ENCODE assay signal across 10 cellular contexts in genomic region chr15:92910451-92910850, GRCh38. TPM values are rescaled to one million over a fixed set of nuclear protein-coding genes. Genes with fewer than 3 reads are reported as not detected.
DNase-seq lines count a peak whose midpoint lies in the region; ATAC-seq and TF ChIP-seq lines count a peak whose summit lies in the region.
"Had no signal": no experiment of that assay in that cellular context is flagged by ENCODE, and none has a peak within 500 bp of the region (broad histone marks: within the 10 kb centered on the region; RNA-seq: fewer than 3 reads in every experiment).

No MANE protein-coding gene starts in this region.

- H3K4me3 Mint-ChIP-seq in effector memory CD8-positive, alpha-beta T cell = peak overlapping the region; percentile 68 to 71
- no peak overlapping the region for H3K4me3 Mint-ChIP-seq in osteocyte (ENCODE audit: unreplicated experiment)

- peak overlapping the region; percentile 89 to 99 for H3K27ac Mint-ChIP-seq in effector memory CD8-positive, alpha-beta T cell
- peak overlapping the region; percentile 100 for H3K27ac Mint-ChIP-seq in osteocyte (ENCODE audit: unreplicated experiment)

- H3K27me3 Mint-ChIP-seq in effector memory CD8-positive, alpha-beta T cell = no peaks in the 10 kb centered on the region
- no peaks in the 10 kb centered on the region for H3K27me3 Mint-ChIP-seq in osteocyte (ENCODE audit: unreplicated experiment)

- H3K27ac ChIP-seq in BLaER1 = no peak overlapping the region

- no peaks in the 10 kb centered on the region for H3K27me3 ChIP-seq in BLaER1

- no peaks in the 10 kb centered on the region for H3K9me3 Mint-ChIP-seq in effector memory CD8-positive, alpha-beta T cell
- no peaks in the 10 kb centered on the region for H3K9me3 Mint-ChIP-seq in osteocyte (ENCODE audit: unreplicated experiment)

- H3K36me3 ChIP-seq in BLaER1 = peaks cover 42% of the 10 kb centered on the region

- peaks cover 94% of the 10 kb centered on the region for H3K4me1 ChIP-seq in BLaER1

- TF ChIP-seq CTCF in osteocyte (IDR thresholded peaks at IDR 0.05) = no peak

- H3K9me3 ChIP-seq in BLaER1 = peaks cover 6% of the 10 kb centered on the region; the same call in 1 of the 2 replicates

- no peak overlapping the region for H3K4me3 ChIP-seq in BLaER1

- H4K20me1 ChIP-seq in BLaER1 = no peaks in the 10 kb centered on the region

- DNase-seq in MV-4-11 (lab: John Stamatoyannopoulos, UW) (peak; percentile 50), osteocyte (ENCODE audit: extremely low spot score, unreplicated experiment) (no peak), NCI-H128 (lab: John Stamatoyannopoulos, UW; ENCODE audit: unreplicated experiment) (no peak), dermis blood vessel endothelial cell (no peak), activated gamma-delta T cell (lab: John Stamatoyannopoulos, UW) (no peak)
- DNase-seq in effector memory CD8-positive, alpha-beta T cell = no peak
- DNase-seq: anterior cingulate cortex, NCI-H510A treated with DMSO at 0.1 percent for 48 hours had no signal

- H3K36me3 Mint-ChIP-seq in effector memory CD8-positive, alpha-beta T cell (ENCODE audit: insufficient read depth) = peaks cover 65% of the 10 kb centered on the region
- H3K36me3 Mint-ChIP-seq in osteocyte (ENCODE audit: unreplicated experiment) = peaks cover 24% of the 10 kb centered on the region

- no peak overlapping the region for H3K9ac ChIP-seq in BLaER1

- no peak for ATAC-seq in effector memory CD8-positive, alpha-beta T cell (replicated peaks)
- ATAC-seq in GM21360 (IDR thresholded peaks at IDR 0.05; ENCODE audit: unreplicated experiment) = no peak

- H3K4me1 Mint-ChIP-seq in effector memory CD8-positive, alpha-beta T cell (ENCODE audit: low read depth in 2 of 2) = peaks cover 71 to 88% of the 10 kb centered on the region in 2 donors
- H3K4me1 Mint-ChIP-seq in osteocyte (ENCODE audit: unreplicated experiment) = peaks cover 95% of the 10 kb centered on the region

- peak overlapping the region; percentile 1; the same call in 1 of the 2 replicates for H3K4me2 ChIP-seq in BLaER1

RNA-seq across cellular contexts. Expression of gene CHD2, which starts 10.3 kb away (rescaled TPM):
- total RNA-seq in osteocyte (89.9 and 102 TPM in 2 replicates), dermis blood vessel endothelial cell (67.0 and 67.9 TPM in 2 replicates)
